In genomic region chr1:202987922-202988583, GRCh38 we compare ENCODE assay signal across 18 cellular contexts. TPM values are rescaled to one million over a fixed set of nuclear protein-coding genes. Genes with fewer than 3 reads are reported as not detected.
DNase-seq lines count a peak whose midpoint lies in the region; ATAC-seq and TF ChIP-seq lines count a peak whose summit lies in the region.
"Had no signal": no experiment of that assay in that cellular context is flagged by ENCODE, and none has a peak within 500 bp of the region (broad histone marks: within the 10 kb centered on the region; RNA-seq: fewer than 3 reads in every experiment).

No MANE protein-coding gene starts in this region.

- no peak overlapping the region for H3K4me3 Mint-ChIP-seq in Caco-2 (ENCODE audit: unreplicated experiment)
- H3K4me3 Mint-ChIP-seq: CD4-positive, alpha-beta memory T cell had no signal

- in situ Hi-C loops in KBM-7 (cut with MboI; ENCODE audit: low pct_unique_long_range_greater_than_20kb, low sequenced_read_pairs): no loop called here

- POLR2A ChIA-PET in Caco-2 (lab: Charles Lee): no interaction called here

- H3K36me3 ChIP-seq in Caco-2 (ENCODE audit: control insufficient read depth, insufficient read depth, low read length): no peaks in the 10 kb centered on the region
- H3K36me3 ChIP-seq: Peyer's patch had no signal

- intact Hi-C loops in Caco-2 (cut with micrococcal nuclease; ENCODE audit: unreplicated experiment): no loop called here

- no peak overlapping the region for H3K27ac Mint-ChIP-seq in Caco-2 (ENCODE audit: unreplicated experiment)
- H3K27ac Mint-ChIP-seq: CD4-positive, alpha-beta memory T cell had no signal

- no TSS peak for BruUV-seq in Caco-2 (replicated peaks; lab: Mats Ljungman, UMichigan)

- no peak overlapping the region for H3K4me3 ChIP-seq in Caco-2 (ENCODE audit: low read depth, low read length)
- H3K4me3 ChIP-seq: Peyer's patch had no signal

- peaks cover 13% of the 10 kb centered on the region for H3K27me3 Mint-ChIP-seq in Caco-2 (ENCODE audit: insufficient read depth, unreplicated experiment)

- CTCF ChIA-PET in Caco-2 (lab: Charles Lee): interaction anchor here (0.6 kb wide), 1 partner anchor 61 kb away, joined by 3 read pairs; the partner anchor contains the start of gene KLHL12

- H3K4me1 Mint-ChIP-seq in Caco-2 (ENCODE audit: low read depth, unreplicated experiment): no peaks in the 10 kb centered on the region
- H3K4me1 Mint-ChIP-seq: CD4-positive, alpha-beta memory T cell had no signal

- TF ChIP-seq CTCF in Caco-2 (IDR thresholded peaks at IDR 0.05; ENCODE audit: insufficient read depth in 1 of 2, low read depth in 1 of 2, low read length in 1 of 2, severe bottlenecking in 1 of 2, unreplicated experiment in 1 of 2): no peak

- 0 out of 2 replicates have a peak, but pooled peaks cover 3% of the 10 kb centered on the region for H3K9me3 ChIP-seq in Caco-2
- H3K9me3 ChIP-seq: Peyer's patch had no signal

- no peaks in the 10 kb centered on the region for H3K4me1 ChIP-seq in Caco-2
- H3K4me1 ChIP-seq: Peyer's patch had no signal

- no peaks in the 10 kb centered on the region for H3K9me3 Mint-ChIP-seq in Caco-2 (ENCODE audit: unreplicated experiment)

- H3K36me3 Mint-ChIP-seq in Caco-2 (ENCODE audit: insufficient read depth, unreplicated experiment): no peaks in the 10 kb centered on the region
- H3K36me3 Mint-ChIP-seq: CD4-positive, alpha-beta memory T cell had no signal

- DNase-seq in AML-193 (lab: John Stamatoyannopoulos, UW) (peak; percentile 7 to 19), KBM-7 (peak; percentile 47), SKM-1 (lab: John Stamatoyannopoulos, UW; ENCODE audit: unreplicated experiment) (peak; percentile 52), left kidney (ENCODE audit: low read depth, low spot score) (peak; percentile 48), Caco-2 (no peak)
- DNase-seq in stimulated activated CD4-positive, alpha-beta T cell treated with anti-CD3 and anti-CD28 coated beads, Interleukin-4, amount 100 ng/mL, for 4 hours: no peak
- DNase-seq in activated CD8-positive, alpha-beta memory T cell treated with anti-CD3 and anti-CD28 coated beads, Interleukin-2, amount 50 U/mL, for 48 hours: no peak
- DNase-seq: CD4-positive, alpha-beta memory T cell; DND-41; H7; Karpas-422; NCI-H1436 treated with DMSO at 0.1 percent for 48 hours; NCI-H2081 treated with DMSO at 0.1 percent for 48 hours; NCI-H524 treated with DMSO at 0.1 percent for 48 hours; NK-92 treated with Interleukin-12 subunit alpha and Interleukin-12 subunit beta, amount 100 ng/mL, for 24 hours; Peyer's patch; Right ventricle myocardium superior had no signal

- ATAC-seq in GM18498 (IDR thresholded peaks at IDR 0.05; ENCODE audit: unreplicated experiment): no peak

- 0 out of 2 replicates have a peak, but pooled peaks cover 1% of the 10 kb centered on the region for H3K27me3 ChIP-seq in Caco-2 (replicated peaks; ENCODE audit: control insufficient read depth, insufficient read depth, low read length)
- H3K27me3 ChIP-seq: Peyer's patch had no signal

RNA-seq across cellular contexts. Expression of gene TMEM183A, which starts 19.1 kb away (rescaled TPM):
- 62.8 and 74.3 TPM in 2 replicates for total RNA-seq in Caco-2 (2022)

RNA-seq across cellular contexts. Expression of gene CYB5R1, which starts 21.0 kb away (rescaled TPM):
- 28.0 and 29.6 TPM in 2 replicates for total RNA-seq in Caco-2 (2022)

RNA-seq across cellular contexts. Expression of gene ADIPOR1, which starts 29.9 kb away (rescaled TPM):
- 68.3 and 71.4 TPM in 2 replicates for total RNA-seq in Caco-2 (2022)

RNA-seq across cellular contexts. Expression of gene PPFIA4, which starts 38.2 kb away (rescaled TPM):
- total RNA-seq in Caco-2 (2022): 8.7 and 9.4 TPM in 2 replicates

Comparison
In these comparisons a context has a peak if more than half of its experiments do, and no peak if none do; other contexts are left out.
1. DNase-seq: peak in AML-193 (2 of 2), KBM-7 (single experiment), SKM-1 (single experiment) and left kidney (single experiment); none in stimulated activated CD4-positive, alpha-beta T cell treated with anti-CD3 and anti-CD28 coated beads, Interleukin-4, amount 100 ng/mL, for 4 hours (0 of 2), activated CD8-positive, alpha-beta memory T cell treated with anti-CD3 and anti-CD28 coated beads, Interleukin-2, amount 50 U/mL, for 48 hours (single experiment) and Caco-2 (0 of 2).